In genomic region chr6:41560440-41561192, GRCh38 we compare ENCODE assay signal across 8 cellular contexts. TPM values are rescaled to one million over a fixed set of nuclear protein-coding genes. Genes with fewer than 3 reads are reported as not detected.
DNase-seq lines count a peak whose midpoint lies in the region; ATAC-seq lines count a peak whose summit lies in the region.

No MANE protein-coding gene starts in this region.

- CTCF ChIA-PET in CD4-positive, alpha-beta memory T cell (lab: Charles Lee; ENCODE audit: partially characterized antibody), result interaction anchor here (1.5 kb wide), 1 partner anchor 31 kb away, joined by 5 read pairs; no protein-coding TSS in a partner anchor

- H3K27ac ChIP-seq in CD4-positive, alpha-beta memory T cell (ENCODE audit: low read depth, low read length), result peak overlapping the region; percentile 70
- no peak overlapping the region for H3K27ac ChIP-seq in iPS DF 6.9 (ENCODE audit: low read length)

- peaks cover 25% of the 10 kb centered on the region for H3K4me1 ChIP-seq in CD4-positive, alpha-beta memory T cell (ENCODE audit: insufficient read depth, low read length)
- peaks cover 16% of the 10 kb centered on the region for H3K4me1 ChIP-seq in iPS DF 6.9 (ENCODE audit: control insufficient read depth, insufficient read depth, low read length)

- peak; percentile 92 to 98 (median 93) for DNase-seq in CD4-positive, alpha-beta memory T cell
- DNase-seq in H7, result peak; percentile 94
- peak; percentile 65 for DNase-seq in RPMI7951 (ENCODE audit: low read depth)
- DNase-seq in activated naive CD4-positive, alpha-beta T cell treated with anti-CD3 and anti-CD28 coated beads, Interleukin-2, amount 50 U/mL, for 72 hours (ENCODE audit: low spot score in 2 of 2), result peak; percentile 81 to 85
- DNase-seq in iPS DF 6.9 (ENCODE audit: low read depth, low spot score), result no peak
- DNase-seq in stimulated activated CD4-positive, alpha-beta T cell treated with anti-CD3 and anti-CD28 coated beads, Interleukin-1b, Interleukin-23, amount 100 ng/mL, for 4 hours (ENCODE audit: low read depth in 2 of 2), result peak; percentile 64 to 67
- no peak for DNase-seq in NCI-H2171 (lab: John Stamatoyannopoulos, UW)
- DNase-seq in DMS79 (lab: John Stamatoyannopoulos, UW), result no peak

- H3K9me3 ChIP-seq in CD4-positive, alpha-beta memory T cell (ENCODE audit: control insufficient read depth in 1 of 2, low read length in 2 of 2), result no peaks in the 10 kb centered on the region
- H3K9me3 ChIP-seq in iPS DF 6.9 (ENCODE audit: control insufficient read depth, insufficient read depth, low read length), result no peaks in the 10 kb centered on the region

- no peaks in the 10 kb centered on the region for H3K36me3 ChIP-seq in CD4-positive, alpha-beta memory T cell (ENCODE audit: insufficient read depth, low read length)
- H3K36me3 ChIP-seq in H7 (replicated peaks; ENCODE audit: control insufficient read depth, insufficient read depth, low read length), result no peaks in the 10 kb centered on the region
- no peaks in the 10 kb centered on the region for H3K36me3 ChIP-seq in iPS DF 6.9 (ENCODE audit: control insufficient read depth, insufficient read depth, low read length)

- H3K27me3 Mint-ChIP-seq in CD4-positive, alpha-beta memory T cell, result no peaks in the 10 kb centered on the region

- peak overlapping the region; percentile 83 to 98 (median 94) for H3K27ac Mint-ChIP-seq in CD4-positive, alpha-beta memory T cell
- peak overlapping the region; percentile 57 to 84 for H3K27ac Mint-ChIP-seq in activated naive CD4-positive, alpha-beta T cell treated with anti-CD3 and anti-CD28 coated beads, Interleukin-2, amount 50 U/mL, for 72 hours

- peak overlapping the region; percentile 84 to 92 (median 87) for H3K4me3 Mint-ChIP-seq in CD4-positive, alpha-beta memory T cell

- intact Hi-C loops in CD4-positive, alpha-beta memory T cell (cut with micrococcal nuclease), result loop anchor here (1.0 to 5.0 kb wide), 3 partner anchors 14 to 488 kb away; partner anchors contain the start of genes FOXP4, NFYA and OARD1

- peak; percentile 97 for ATAC-seq in activated naive CD4-positive, alpha-beta T cell treated with anti-CD3 and anti-CD28 coated beads, Interleukin-2, amount 50 U/mL, for 72 hours

- WGBS in iPS DF 6.9 (ENCODE audit: insufficient coverage, insufficient read length), result no CpG with 5 or more reads among the region's 53 CpGs

- peaks cover 8 to 10% of the 10 kb centered on the region in 2 donors for H3K36me3 Mint-ChIP-seq in CD4-positive, alpha-beta memory T cell
- peaks cover 0 to 3% of the 10 kb centered on the region in 2 donors for H3K36me3 Mint-ChIP-seq in activated naive CD4-positive, alpha-beta T cell treated with anti-CD3 and anti-CD28 coated beads, Interleukin-2, amount 50 U/mL, for 72 hours

- peak overlapping the region; percentile 59 to 87 for H3K4me3 ChIP-seq in CD4-positive, alpha-beta memory T cell (ENCODE audit: low read length in 2 of 2)
- H3K4me3 ChIP-seq in H7 (ENCODE audit: insufficient read depth, low read depth, low read length) (peak overlapping the region; percentile 69), iPS DF 6.9 (ENCODE audit: low read length) (peak overlapping the region; percentile 41; the same call in 1 of the 2 replicates)

- POLR2A ChIA-PET in CD4-positive, alpha-beta memory T cell (lab: Charles Lee; ENCODE audit: partially characterized antibody), result interaction anchor here (2.5 to 2.7 kb wide), 2 partner anchors 8 to 14 kb away, joined by 7 read pairs; no protein-coding TSS in a partner anchor

- peaks cover 16 to 42% (median 29%) of the 10 kb centered on the region in 4 donors for H3K4me1 Mint-ChIP-seq in CD4-positive, alpha-beta memory T cell

- H3K27me3 ChIP-seq in CD4-positive, alpha-beta memory T cell (ENCODE audit: insufficient read depth, low read length), result no peaks in the 10 kb centered on the region
- peaks cover 28% of the 10 kb centered on the region; the same call in 1 of the 2 replicates for H3K27me3 ChIP-seq in H7 (ENCODE audit: control insufficient read depth, insufficient read depth, low read length)
- peaks cover 2% of the 10 kb centered on the region; the same call in 1 of the 2 replicates for H3K27me3 ChIP-seq in iPS DF 6.9 (ENCODE audit: control insufficient read depth, insufficient read depth, low read length)

- H3K9me3 Mint-ChIP-seq in CD4-positive, alpha-beta memory T cell, result no peaks in the 10 kb centered on the region
- H3K9me3 Mint-ChIP-seq in activated naive CD4-positive, alpha-beta T cell treated with anti-CD3 and anti-CD28 coated beads, Interleukin-2, amount 50 U/mL, for 72 hours, result no peaks in the 10 kb centered on the region

RNA-seq across cellular contexts. Expression of gene FOXP4, which starts 14.4 kb away (rescaled TPM):
- 1 to 10 TPM; 7.4 to 7.8 TPM for total RNA-seq in CD4-positive, alpha-beta memory T cell
- polyA plus RNA-seq in CD4-positive, alpha-beta memory T cell, result 1 to 10 TPM in 1 of 2 donors, under 1 TPM in 1; 0.08 to 1.6 TPM
- 10.7 and 11.5 TPM in 2 replicates for total RNA-seq in H7 (2014; rRNA removed; shearing (Covaris generic))
- total RNA-seq in RPMI7951 (2014; rRNA removed; shearing (Covaris generic)), result 3.1 and 4.7 TPM in 2 replicates
- 10 to 100 TPM in 1 of 2 donors, 1 to 10 TPM in 1; 3.7 to 17.4 TPM for total RNA-seq in activated naive CD4-positive, alpha-beta T cell treated with anti-CD3 and anti-CD28 coated beads, Interleukin-2, amount 50 U/mL, for 72 hours

Comparison
In these comparisons a context has a peak if more than half of its experiments do, and no peak if none do; other contexts are left out.
1. DNase-seq: peak in CD4-positive, alpha-beta memory T cell (5 of 5), H7 (single experiment), RPMI7951 (single experiment), activated naive CD4-positive, alpha-beta T cell treated with anti-CD3 and anti-CD28 coated beads, Interleukin-2, amount 50 U/mL, for 72 hours (2 of 2) and stimulated activated CD4-positive, alpha-beta T cell treated with anti-CD3 and anti-CD28 coated beads, Interleukin-1b, Interleukin-23, amount 100 ng/mL, for 4 hours (2 of 2); none in iPS DF 6.9 (single experiment), NCI-H2171 (single experiment) and DMS79 (single experiment).
2. Peak in every context shown above with its lines, with median percentiles within 50 percentile points of each other: H3K4me3 ChIP-seq.